ENCODE assay signal across 8 cellular contexts in the genomic region with DNA sequence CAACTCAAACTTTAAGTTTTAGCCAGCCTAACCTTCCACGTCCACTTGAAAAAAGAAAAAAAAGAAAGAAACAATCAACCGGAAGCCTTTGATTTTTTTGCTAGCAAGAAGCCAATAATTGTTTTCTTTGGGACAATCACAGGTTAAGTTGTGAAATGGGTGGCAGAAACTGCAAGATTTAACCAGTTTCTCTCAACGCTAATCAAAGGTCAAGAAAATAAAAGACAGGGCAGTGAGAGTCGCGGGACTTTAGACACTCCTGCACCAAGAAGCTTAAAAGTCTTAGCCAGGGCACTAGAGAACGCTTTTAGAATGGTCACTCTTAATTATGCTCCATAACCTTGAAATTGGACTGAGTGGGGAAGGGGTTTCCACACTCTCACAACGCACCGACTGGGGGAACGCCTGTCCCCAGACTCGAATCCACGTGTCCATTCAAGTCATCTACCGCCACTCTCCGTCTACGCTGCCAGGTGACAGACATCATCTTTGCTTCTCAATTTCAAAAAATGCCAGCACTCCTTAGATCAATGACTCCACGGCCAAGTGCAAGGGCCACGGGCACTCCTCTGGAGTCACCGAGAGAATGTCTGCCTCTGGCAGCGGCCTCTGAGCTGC. TPM values are rescaled to one million over a fixed set of nuclear protein-coding genes. Genes with fewer than 3 reads are reported as not detected.
DNase-seq lines count a peak whose midpoint lies in the region; ATAC-seq and TF ChIP-seq lines count a peak whose summit lies in the region.

No MANE protein-coding gene starts in this region.

- H3K27me3 Mint-ChIP-seq in naive thymus-derived CD8-positive, alpha-beta T cell: no peaks in the 10 kb centered on the region

- TF ChIP-seq EP300 in SK-N-SH (IDR thresholded peaks at IDR 0.05; ENCODE audit: borderline replicate concordance in 1 of 2, low read depth in 1 of 2, low read length in 1 of 2): no peak

- H3K4me1 Mint-ChIP-seq in naive thymus-derived CD8-positive, alpha-beta T cell: peaks cover 17 to 41% (median 31%) of the 10 kb centered on the region in 4 donors

- ATAC-seq in HG02885 (IDR thresholded peaks at IDR 0.05; ENCODE audit: poor library complexity, unreplicated experiment): peak; percentile 15
- ATAC-seq in naive thymus-derived CD8-positive, alpha-beta T cell: peak; percentile 9 to 13

- peak overlapping the region; percentile 91 for H3K4me2 ChIP-seq in SK-N-SH

- CTCF ChIA-PET in SK-N-SH (lab: Yijun Ruan, JAX): interaction anchor here (1.0 kb wide), 3 partner anchors 15 to 271 kb away, joined by 4 read pairs; no protein-coding TSS in a partner anchor

- TF ChIP-seq RAD21 in SK-N-SH (IDR thresholded peaks at IDR 0.05; ENCODE audit: low read length): no peak

- H3K79me2 ChIP-seq in SK-N-SH (ENCODE audit: insufficient read depth): peaks cover 5% of the 10 kb centered on the region; the same call in 1 of the 2 replicates

- H3K9me3 ChIP-seq in SK-N-SH: no peaks in the 10 kb centered on the region

- DNase-seq in NCI-H146 (lab: John Stamatoyannopoulos, UW) (peak; percentile 11), NCI-H146 treated with DMSO at 0.1 percent for 48 hours (lab: John Stamatoyannopoulos, UW; ENCODE audit: unreplicated experiment) (no peak), SK-N-SH (no peak), dorsolateral prefrontal cortex (no peak), NCI-H2107 treated with DMSO at 0.1 percent for 48 hours (lab: John Stamatoyannopoulos, UW; ENCODE audit: unreplicated experiment) (no peak), SIG-M5 (lab: John Stamatoyannopoulos, UW) (no peak)
- DNase-seq in naive thymus-derived CD8-positive, alpha-beta T cell: peak in 4 of 10 donors; percentile 19 to 47 (median 29)

- no peaks in the 10 kb centered on the region for H3K9me2 ChIP-seq in SK-N-SH

- peaks cover 5% of the 10 kb centered on the region; the same call in 1 of the 2 replicates for H4K20me1 ChIP-seq in SK-N-SH (ENCODE audit: insufficient read depth)

- H3K27ac ChIP-seq in SK-N-SH (ENCODE audit: low read depth in 2 of 2, low read length in 1 of 2): no peak overlapping the region
- H3K27ac ChIP-seq in dorsolateral prefrontal cortex: peak overlapping the region in 46 of 59 donors; percentile 3 to 90 (median 71)

- no peaks in the 10 kb centered on the region for H3F3A ChIP-seq in SK-N-SH (replicated peaks; ENCODE audit: insufficient read depth)

- H2AFZ ChIP-seq in SK-N-SH (ENCODE audit: low read depth): peak overlapping the region; percentile 53; the same call in 1 of the 2 replicates

- H3K27ac Mint-ChIP-seq in naive thymus-derived CD8-positive, alpha-beta T cell: peak overlapping the region; percentile 62 to 94 (median 84)

- peak overlapping the region; percentile 72 to 79 for H3K4me3 ChIP-seq in SK-N-SH (ENCODE audit: low read depth in 2 of 2, low read length in 1 of 2)
- H3K4me3 ChIP-seq in dorsolateral prefrontal cortex: peak overlapping the region; percentile 53 to 85 (median 76)

- H3K36me3 ChIP-seq in SK-N-SH (replicated peaks in 1 of 2; ENCODE audit: control insufficient read depth in 1 of 2, insufficient read depth in 2 of 2, low read length in 1 of 2): no peaks in the 10 kb centered on the region

- WGBS in SK-N-SH (ENCODE audit: low lambda C conversion rate): 36% methylated on average over 13 of the region's 18 CpGs

- POLR2A ChIA-PET in SK-N-SH (lab: Yijun Ruan, JAX): interaction anchor here (0.6 kb wide), 1 partner anchor 67 kb away, joined by 3 read pairs; no protein-coding TSS in a partner anchor
- POLR2A ChIA-PET in naive thymus-derived CD8-positive, alpha-beta T cell (lab: Charles Lee): interaction anchor here (1.2 to 1.6 kb wide), 2 partner anchors 62 to 1366 kb away, joined by 3 to 4 read pairs; partner anchors contain the start of gene CYP4V2

- no peaks in the 10 kb centered on the region for H3K36me3 Mint-ChIP-seq in naive thymus-derived CD8-positive, alpha-beta T cell

- H3K4me1 ChIP-seq in SK-N-SH (ENCODE audit: control insufficient read depth in 1 of 2, insufficient read depth in 2 of 2, low read depth in 1 of 2, low read length in 1 of 2): peaks cover 0 to 16% of the 10 kb centered on the region in 2 experiments; a peak in 2 of 4 replicates

- H3K9me3 Mint-ChIP-seq in naive thymus-derived CD8-positive, alpha-beta T cell: no peaks in the 10 kb centered on the region

- intact Hi-C loops in dorsolateral prefrontal cortex (cut with DNase I): loop anchor here (2.0 to 5.0 kb wide), 4 partner anchors 14 to 173 kb away; partner anchors contain the start of gene CENPU (in 2 of the 2)

- TF ChIP-seq CTCF in SK-N-SH (IDR thresholded peaks at IDR 0.05) (no peak), dorsolateral prefrontal cortex (IDR thresholded peaks at IDR 0.05 in 54 of 56, conservative IDR thresholded peaks at IDR 0.05 in 2 of 56; ENCODE audit: low read depth in 1 of 56, partially characterized antibody in 56 of 56) (no peak)

- H3K4me3 Mint-ChIP-seq in naive thymus-derived CD8-positive, alpha-beta T cell: peak overlapping the region; percentile 77 to 97 (median 86)

- H3K27me3 ChIP-seq in SK-N-SH (ENCODE audit: insufficient read depth) (no peaks in the 10 kb centered on the region), dorsolateral prefrontal cortex (no peaks in the 10 kb centered on the region)

- peak overlapping the region; percentile 65 for H3K9ac ChIP-seq in SK-N-SH

TF ChIP-seq in SK-N-SH, 30 proteins besides CTCF, POLR2A, EP300 and RAD21:
- TF ChIP-seq JUND (IDR thresholded peaks at IDR 0.05): no peak
- no peak for TF ChIP-seq FOSL2 (IDR thresholded peaks at IDR 0.05; ENCODE audit: borderline replicate concordance, low read depth)
- TF ChIP-seq RFX5 (IDR thresholded peaks at IDR 0.05; ENCODE audit: low read length): no peak
- TF ChIP-seq MXI1 (IDR thresholded peaks at IDR 0.05; ENCODE audit: low read depth, low read length): peak; percentile 66; the same call in 1 of the 2 replicates
- TF ChIP-seq MAX (IDR thresholded peaks at IDR 0.05; ENCODE audit: low read depth): no peak
TF ChIP-seq in SK-N-SH: peak in this region for 1.

RNA-seq across cellular contexts. Expression of gene ACSL1, which starts 0.9 kb away (rescaled TPM):
- 7.9 and 9.0 TPM in 2 replicates for polyA plus RNA-seq in SK-N-SH (2012; rRNA removed)
- polyA plus RNA-seq in SK-N-SH (2012; cell fraction: cytosol; rRNA removed): 8.7 and 10.3 TPM in 2 replicates
- 6.5 and 10.6 TPM in 2 replicates for polyA plus RNA-seq in SK-N-SH (2012; cell fraction: nucleus; rRNA removed)
- 100 to 1,000 TPM in 4 of 120 experiments, 10 to 100 TPM in 116; 24.4 to 144 (median 53.4) TPM for total RNA-seq in dorsolateral prefrontal cortex
- 10 to 100 TPM in 1 of 2 experiments, 1 to 10 TPM in 1; 8.2 to 10.7 TPM for total RNA-seq in naive thymus-derived CD8-positive, alpha-beta T cell
- 1 to 10 TPM; 2.2 to 3.2 (median 2.3) TPM for polyA plus RNA-seq in naive thymus-derived CD8-positive, alpha-beta T cell

Comparison
In these comparisons a context has a peak if more than half of its experiments do, and no peak if none do; other contexts are left out.
1. H3K27ac ChIP-seq: peak in dorsolateral prefrontal cortex (46 of 59); none in SK-N-SH (0 of 2).